ENCODE assay signal across 14 cellular contexts in genomic region chr5:112390327-112390726, GRCh38. TPM values are rescaled to one million over a fixed set of nuclear protein-coding genes. Genes with fewer than 3 reads are reported as not detected.
DNase-seq lines count a peak whose midpoint lies in the region; ATAC-seq and TF ChIP-seq lines count a peak whose summit lies in the region.
"Had no signal": no experiment of that assay in that cellular context is flagged by ENCODE, and none has a peak within 500 bp of the region (broad histone marks: within the 10 kb centered on the region; RNA-seq: fewer than 3 reads in every experiment).

No MANE protein-coding gene starts in this region.

- peaks cover 27 to 38% of the 10 kb centered on the region in 2 donors for H3K4me1 ChIP-seq in thyroid gland
- H3K4me1 ChIP-seq: SJSA1 had no signal

- no peaks in the 10 kb centered on the region for H3K9me3 ChIP-seq in thyroid gland
- H3K9me3 ChIP-seq: SJSA1 had no signal

- no peak for TF ChIP-seq CTCF in thyroid gland (IDR thresholded peaks at IDR 0.05)

- H3K4me3 ChIP-seq in thyroid gland (replicated peaks in 1 of 3), result no peak overlapping the region
- H3K4me3 ChIP-seq: SJSA1 had no signal

- H3K27me3 ChIP-seq in thyroid gland, result no peaks in the 10 kb centered on the region

- WGBS in thyroid gland, 2 donors, result 25 to 40% methylated on average over 3 to 7 of the region's 8 CpGs

- DNase-seq in NCI-H187 treated with DMSO at 0.1 percent for 48 hours (lab: John Stamatoyannopoulos, UW) (peak; percentile 19), NCI-H82 (lab: John Stamatoyannopoulos, UW) (peak; percentile 83), kidney tubule cell (ENCODE audit: low spot score) (peak; percentile 52), thyroid gland (peak; percentile 63 to 69), AG08396 (ENCODE audit: low spot score) (no peak), cardiac septum (ENCODE audit: low spot score) (no peak), Right ventricle myocardium superior (no peak)
- DNase-seq: activated CD8-positive, alpha-beta memory T cell treated with anti-CD3 and anti-CD28 coated beads for 24 hours; activated naive CD4-positive, alpha-beta T cell treated with anti-CD3 and anti-CD28 coated beads for 36 hours; effector CD4-positive, alpha-beta T cell; GOT3; naive thymus-derived CD8-positive, alpha-beta T cell; NCI-H526 treated with DMSO at 0.1 percent for 48 hours had no signal

- peak in 1 of 2 donors; percentile 54 for TF ChIP-seq POLR2A in thyroid gland (IDR thresholded peaks at IDR 0.05)

- ATAC-seq in Right ventricle myocardium superior (ENCODE audit: poor library complexity), result no peak
- ATAC-seq: naive thymus-derived CD8-positive, alpha-beta T cell had no signal

- no peaks in the 10 kb centered on the region for H3K36me3 ChIP-seq in thyroid gland
- H3K36me3 ChIP-seq: SJSA1 had no signal

- intact Hi-C loops in thyroid gland (cut with DNase I), result no loop called here
- intact Hi-C loops in cardiac septum (cut with DNase I), result no loop called here
- intact Hi-C loops in Right ventricle myocardium superior (cut with DNase I), result no loop called here

- H3K27ac ChIP-seq in thyroid gland, result peak overlapping the region in 2 of 3 donors; percentile 55 to 57
- H3K27ac ChIP-seq: SJSA1 had no signal

RNA-seq across cellular contexts. Expression of gene EPB41L4A, which starts 28.8 kb away (rescaled TPM):
- total RNA-seq in thyroid gland (10 to 100 TPM; 31.9 to 44.2 (median 37.5) TPM), cardiac septum (18.0 TPM), Right ventricle myocardium superior (20.5 TPM)
- total RNA-seq: activated naive CD4-positive, alpha-beta T cell treated with anti-CD3 and anti-CD28 coated beads for 36 hours had no signal

Comparison
In these comparisons a context has a peak if more than half of its experiments do, and no peak if none do; other contexts are left out.
1. DNase-seq: peak in NCI-H187 treated with DMSO at 0.1 percent for 48 hours (single experiment), NCI-H82 (single experiment), kidney tubule cell (single experiment) and thyroid gland (2 of 2); none in AG08396 (single experiment), cardiac septum (single experiment) and Right ventricle myocardium superior (single experiment).